ENCODE assay signal across 1 cellular context in genomic region chr1:245074232-245074747, GRCh38.
TF ChIP-seq lines count a peak whose summit lies in the region.

No MANE protein-coding gene starts in this region.

TF ChIP-seq in HEK293, 187 proteins besides CTCF, POLR2A, EP300 and RAD21 (continued from another document and continues in another):
- TF ChIP-seq ZNF501 (tag by site-specific recombination; IDR thresholded peaks at IDR 0.05), result no peak
- peak; percentile 51; the same call in 1 of the 2 replicates for TF ChIP-seq EGR2 (tag by site-specific recombination; IDR thresholded peaks at IDR 0.05; ENCODE audit: low read depth)
- TF ChIP-seq, protein P1, sequence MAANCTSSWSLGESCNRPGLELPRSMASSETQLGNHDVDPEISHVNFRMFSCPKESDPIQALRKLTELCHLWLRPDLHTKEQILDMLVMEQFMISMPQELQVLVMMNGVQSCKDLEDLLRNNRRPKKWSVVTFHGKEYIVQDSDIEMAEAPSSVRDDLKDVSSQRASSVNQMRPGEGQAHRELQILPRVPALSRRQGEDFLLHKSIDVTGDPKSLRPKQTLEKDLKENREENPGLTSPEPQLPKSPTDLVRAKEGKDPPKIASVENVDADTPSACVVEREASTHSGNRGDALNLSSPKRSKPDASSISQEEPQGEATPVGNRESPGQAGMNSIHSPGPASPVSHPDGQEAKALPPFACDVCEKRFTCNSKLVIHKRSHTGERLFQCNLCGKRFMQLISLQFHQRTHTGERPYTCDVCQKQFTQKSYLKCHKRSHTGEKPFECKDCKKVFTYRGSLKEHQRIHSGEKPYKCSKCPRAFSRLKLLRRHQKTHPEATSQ (tag by site-specific recombination; IDR thresholded peaks at IDR 0.05), result no peak
- TF ChIP-seq KLF8 (tag by site-specific recombination; IDR thresholded peaks at IDR 0.05), result 0 out of 2 replicates have a peak, but pooled peaks have one; percentile 35
- TF ChIP-seq ZNF302 (tag by site-specific recombination; IDR thresholded peaks at IDR 0.05; ENCODE audit: low read depth), result no peak
- no peak for TF ChIP-seq KLF9 (tag by site-specific recombination; IDR thresholded peaks at IDR 0.05; ENCODE audit: low read depth)
- TF ChIP-seq ZNF692 (tag by site-specific recombination; IDR thresholded peaks at IDR 0.05), result peak; percentile 57; the same call in 1 of the 2 replicates
- TF ChIP-seq ZNF211 (tag by site-specific recombination; IDR thresholded peaks at IDR 0.05; ENCODE audit: low read depth), result no peak
- no peak for TF ChIP-seq ZNF626 (tag by site-specific recombination; IDR thresholded peaks at IDR 0.05)
- peak; percentile 83 for TF ChIP-seq ZNF184 (tag by site-specific recombination; IDR thresholded peaks at IDR 0.05)
- TF ChIP-seq ZNF221 (tag by site-specific recombination; IDR thresholded peaks at IDR 0.05; ENCODE audit: borderline replicate concordance), result no peak
- no peak for TF ChIP-seq ZNF266 (tag by site-specific recombination; IDR thresholded peaks at IDR 0.05; ENCODE audit: low read depth)
- no peak; the same call in 1 of the 2 replicates for TF ChIP-seq ZXDB (tag by site-specific recombination; IDR thresholded peaks at IDR 0.05)
- TF ChIP-seq ZNF555 (tag by site-specific recombination; conservative IDR thresholded peaks at IDR 0.05), result no peak
- TF ChIP-seq PBX3 (CRISPR knock-in tag; IDR thresholded peaks at IDR 0.05), result no peak
- TF ChIP-seq ZNF146 (tag by site-specific recombination; IDR thresholded peaks at IDR 0.05), result no peak
- no peak for TF ChIP-seq ZNF404 (tag by site-specific recombination; IDR thresholded peaks at IDR 0.05)
- TF ChIP-seq ZNF747 (tag by site-specific recombination; IDR thresholded peaks at IDR 0.05), result no peak
- no peak for TF ChIP-seq ZNF354C (tag by site-specific recombination; IDR thresholded peaks at IDR 0.05; ENCODE audit: borderline replicate concordance, low read depth)
- TF ChIP-seq ZNF433 (tag by site-specific recombination; IDR thresholded peaks at IDR 0.05; ENCODE audit: low read depth), result no peak
- TF ChIP-seq ZNF423 (tag by site-specific recombination; IDR thresholded peaks at IDR 0.05), result no peak
- TF ChIP-seq ZNF560 (tag by site-specific recombination; IDR thresholded peaks at IDR 0.05; ENCODE audit: borderline replicate concordance), result no peak
- TF ChIP-seq WT1 (tag by site-specific recombination; IDR thresholded peaks at IDR 0.05), result peak; percentile 26; the same call in 1 of the 2 replicates
- no peak for TF ChIP-seq HOXD13 (CRISPR knock-in tag; IDR thresholded peaks at IDR 0.05; ENCODE audit: borderline replicate concordance)
- no peak for TF ChIP-seq ATF2 (tag by site-specific recombination; IDR thresholded peaks at IDR 0.05; ENCODE audit: low read depth)
- no peak for TF ChIP-seq ZNF658 (tag by site-specific recombination; IDR thresholded peaks at IDR 0.05)
- no peak for TF ChIP-seq ZNF624 (tag by site-specific recombination; IDR thresholded peaks at IDR 0.05)
- TF ChIP-seq, protein P2, sequence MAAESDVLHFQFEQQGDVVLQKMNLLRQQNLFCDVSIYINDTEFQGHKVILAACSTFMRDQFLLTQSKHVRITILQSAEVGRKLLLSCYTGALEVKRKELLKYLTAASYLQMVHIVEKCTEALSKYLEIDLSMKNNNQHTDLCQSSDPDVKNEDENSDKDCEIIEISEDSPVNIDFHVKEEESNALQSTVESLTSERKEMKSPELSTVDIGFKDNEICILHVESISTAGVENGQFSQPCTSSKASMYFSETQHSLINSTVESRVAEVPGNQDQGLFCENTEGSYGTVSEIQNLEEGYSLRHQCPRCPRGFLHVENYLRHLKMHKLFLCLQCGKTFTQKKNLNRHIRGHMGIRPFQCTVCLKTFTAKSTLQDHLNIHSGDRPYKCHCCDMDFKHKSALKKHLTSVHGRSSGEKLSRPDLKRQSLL (tag by site-specific recombination; IDR thresholded peaks at IDR 0.05), result no peak
- TF ChIP-seq ZNF514 (tag by site-specific recombination; IDR thresholded peaks at IDR 0.05), result no peak
- TF ChIP-seq ZNF544 (tag by site-specific recombination; IDR thresholded peaks at IDR 0.05), result no peak
- no peak for TF ChIP-seq ZSCAN16 (tag by site-specific recombination; IDR thresholded peaks at IDR 0.05)
- peak; percentile 89; the same call in 1 of the 2 replicates for TF ChIP-seq ZNF561 (tag by site-specific recombination; IDR thresholded peaks at IDR 0.05; ENCODE audit: borderline replicate concordance)
- no peak for TF ChIP-seq REPIN1 (tag by site-specific recombination; IDR thresholded peaks at IDR 0.05; ENCODE audit: low read depth)
- TF ChIP-seq ZNF660 (tag by site-specific recombination; IDR thresholded peaks at IDR 0.05), result 0 out of 2 replicates have a peak, but pooled peaks have one; percentile 31
- TF ChIP-seq SETDB1 (IDR thresholded peaks at IDR 0.05; ENCODE audit: insufficient read length, low read length), result no peak
- no peak; the same call in 1 of the 2 replicates for TF ChIP-seq ZNF639 (tag by site-specific recombination; IDR thresholded peaks at IDR 0.05)
- TF ChIP-seq ZBTB48 (tag by site-specific recombination; IDR thresholded peaks at IDR 0.05), result no peak
- TF ChIP-seq ZNF558 (tag by site-specific recombination; IDR thresholded peaks at IDR 0.05), result no peak
- TF ChIP-seq ZNF513 (tag by site-specific recombination; IDR thresholded peaks at IDR 0.05), result no peak; the same call in 1 of the 2 replicates
- no peak for TF ChIP-seq ZBTB8A (tag by site-specific recombination; IDR thresholded peaks at IDR 0.05)
- no peak; the same call in 1 of the 2 replicates for TF ChIP-seq PRDM4 (tag by site-specific recombination; IDR thresholded peaks at IDR 0.05)
- no peak for TF ChIP-seq ZFP3 (tag by site-specific recombination; IDR thresholded peaks at IDR 0.05; ENCODE audit: low read depth)
- TF ChIP-seq, protein P3, sequence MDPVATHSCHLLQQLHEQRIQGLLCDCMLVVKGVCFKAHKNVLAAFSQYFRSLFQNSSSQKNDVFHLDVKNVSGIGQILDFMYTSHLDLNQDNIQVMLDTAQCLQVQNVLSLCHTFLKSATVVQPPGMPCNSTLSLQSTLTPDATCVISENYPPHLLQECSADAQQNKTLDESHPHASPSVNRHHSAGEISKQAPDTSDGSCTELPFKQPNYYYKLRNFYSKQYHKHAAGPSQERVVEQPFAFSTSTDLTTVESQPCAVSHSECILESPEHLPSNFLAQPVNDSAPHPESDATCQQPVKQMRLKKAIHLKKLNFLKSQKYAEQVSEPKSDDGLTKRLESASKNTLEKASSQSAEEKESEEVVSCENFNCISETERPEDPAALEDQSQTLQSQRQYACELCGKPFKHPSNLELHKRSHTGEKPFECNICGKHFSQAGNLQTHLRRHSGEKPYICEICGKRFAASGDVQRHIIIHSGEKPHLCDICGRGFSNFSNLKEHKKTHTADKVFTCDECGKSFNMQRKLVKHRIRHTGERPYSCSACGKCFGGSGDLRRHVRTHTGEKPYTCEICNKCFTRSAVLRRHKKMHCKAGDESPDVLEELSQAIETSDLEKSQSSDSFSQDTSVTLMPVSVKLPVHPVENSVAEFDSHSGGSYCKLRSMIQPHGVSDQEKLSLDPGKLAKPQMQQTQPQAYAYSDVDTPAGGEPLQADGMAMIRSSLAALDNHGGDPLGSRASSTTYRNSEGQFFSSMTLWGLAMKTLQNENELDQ (tag by site-specific recombination; IDR thresholded peaks at IDR 0.05; ENCODE audit: low read depth), result no peak
- TF ChIP-seq KLF16 (tag by site-specific recombination; IDR thresholded peaks at IDR 0.05), result no peak
- no peak for TF ChIP-seq ZSCAN4 (tag by site-specific recombination; IDR thresholded peaks at IDR 0.05)
- TF ChIP-seq ZSCAN23 (tag by site-specific recombination; IDR thresholded peaks at IDR 0.05), result no peak
- TF ChIP-seq ZNF140 (tag by site-specific recombination; IDR thresholded peaks at IDR 0.05), result no peak
- TF ChIP-seq, protein P4, sequence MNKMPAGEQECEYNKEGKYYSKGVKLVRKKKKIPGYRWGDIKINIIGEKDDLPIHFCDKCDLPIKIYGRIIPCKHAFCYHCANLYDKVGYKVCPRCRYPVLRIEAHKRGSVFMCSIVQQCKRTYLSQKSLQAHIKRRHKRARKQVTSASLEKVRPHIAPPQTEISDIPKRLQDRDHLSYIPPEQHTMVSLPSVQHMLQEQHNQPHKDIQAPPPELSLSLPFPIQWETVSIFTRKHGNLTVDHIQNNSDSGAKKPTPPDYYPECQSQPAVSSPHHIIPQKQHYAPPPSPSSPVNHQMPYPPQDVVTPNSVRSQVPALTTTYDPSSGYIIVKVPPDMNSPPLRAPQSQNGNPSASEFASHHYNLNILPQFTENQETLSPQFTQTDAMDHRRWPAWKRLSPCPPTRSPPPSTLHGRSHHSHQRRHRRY (tag by site-specific recombination; IDR thresholded peaks at IDR 0.05), result no peak
